In the genomic region with DNA sequence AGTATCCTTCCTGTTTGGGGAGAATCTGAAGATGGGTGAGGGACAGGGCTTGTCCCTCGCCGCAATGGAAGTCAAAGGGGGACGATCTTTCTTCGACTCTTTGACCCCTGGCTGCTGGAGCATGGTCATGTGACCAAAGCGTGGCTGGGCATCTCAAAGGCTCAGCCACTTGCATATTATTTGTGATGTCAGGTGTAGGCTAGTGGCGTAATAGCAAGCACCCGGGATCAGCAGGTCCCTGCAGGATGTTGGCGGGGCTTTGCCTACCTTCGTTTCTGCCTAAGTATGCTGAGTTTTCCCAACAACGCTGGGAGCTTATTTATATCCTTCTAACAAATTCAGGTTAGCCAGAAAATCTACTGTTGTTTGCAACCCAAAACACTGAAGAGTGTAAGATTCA, we compare ENCODE assay signal across 2 cellular contexts.
TF ChIP-seq lines count a peak whose summit lies in the region.

No MANE protein-coding gene starts in this region.

TF ChIP-seq in IMR-90, 13 proteins besides CTCF, POLR2A, EP300 and RAD21:
- TF ChIP-seq BHLHE40 (IDR thresholded peaks at IDR 0.05; ENCODE audit: low read depth, low read length): no peak
- TF ChIP-seq CHD1 (IDR thresholded peaks at IDR 0.05; ENCODE audit: low read depth, low read length): no peak
- no peak for TF ChIP-seq RCOR1 (IDR thresholded peaks at IDR 0.05; ENCODE audit: insufficient replicate concordance, low read length)

TF ChIP-seq in GM12878, 131 proteins besides CTCF, POLR2A, EP300 and RAD21:
- peak; percentile 72 for TF ChIP-seq RAD51 (IDR thresholded peaks at IDR 0.05)
- TF ChIP-seq, protein P1, sequence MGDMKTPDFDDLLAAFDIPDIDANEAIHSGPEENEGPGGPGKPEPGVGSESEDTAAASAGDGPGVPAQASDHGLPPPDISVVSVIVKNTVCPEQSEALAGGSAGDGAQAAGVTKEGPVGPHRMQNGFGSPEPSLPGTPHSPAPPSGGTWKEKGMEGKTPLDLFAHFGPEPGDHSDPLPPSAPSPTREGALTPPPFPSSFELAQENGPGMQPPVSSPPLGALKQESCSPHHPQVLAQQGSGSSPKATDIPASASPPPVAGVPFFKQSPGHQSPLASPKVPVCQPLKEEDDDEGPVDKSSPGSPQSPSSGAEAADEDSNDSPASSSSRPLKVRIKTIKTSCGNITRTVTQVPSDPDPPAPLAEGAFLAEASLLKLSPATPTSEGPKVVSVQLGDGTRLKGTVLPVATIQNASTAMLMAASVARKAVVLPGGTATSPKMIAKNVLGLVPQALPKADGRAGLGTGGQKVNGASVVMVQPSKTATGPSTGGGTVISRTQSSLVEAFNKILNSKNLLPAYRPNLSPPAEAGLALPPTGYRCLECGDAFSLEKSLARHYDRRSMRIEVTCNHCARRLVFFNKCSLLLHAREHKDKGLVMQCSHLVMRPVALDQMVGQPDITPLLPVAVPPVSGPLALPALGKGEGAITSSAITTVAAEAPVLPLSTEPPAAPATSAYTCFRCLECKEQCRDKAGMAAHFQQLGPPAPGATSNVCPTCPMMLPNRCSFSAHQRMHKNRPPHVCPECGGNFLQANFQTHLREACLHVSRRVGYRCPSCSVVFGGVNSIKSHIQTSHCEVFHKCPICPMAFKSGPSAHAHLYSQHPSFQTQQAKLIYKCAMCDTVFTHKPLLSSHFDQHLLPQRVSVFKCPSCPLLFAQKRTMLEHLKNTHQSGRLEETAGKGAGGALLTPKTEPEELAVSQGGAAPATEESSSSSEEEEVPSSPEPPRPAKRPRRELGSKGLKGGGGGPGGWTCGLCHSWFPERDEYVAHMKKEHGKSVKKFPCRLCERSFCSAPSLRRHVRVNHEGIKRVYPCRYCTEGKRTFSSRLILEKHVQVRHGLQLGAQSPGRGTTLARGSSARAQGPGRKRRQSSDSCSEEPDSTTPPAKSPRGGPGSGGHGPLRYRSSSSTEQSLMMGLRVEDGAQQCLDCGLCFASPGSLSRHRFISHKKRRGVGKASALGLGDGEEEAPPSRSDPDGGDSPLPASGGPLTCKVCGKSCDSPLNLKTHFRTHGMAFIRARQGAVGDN (IDR thresholded peaks at IDR 0.05): 0 out of 2 replicates have a peak, but pooled peaks have one; percentile 17
- TF ChIP-seq RFX5 (IDR thresholded peaks at IDR 0.05; ENCODE audit: low read depth, low read length): no peak
- TF ChIP-seq, protein P2, sequence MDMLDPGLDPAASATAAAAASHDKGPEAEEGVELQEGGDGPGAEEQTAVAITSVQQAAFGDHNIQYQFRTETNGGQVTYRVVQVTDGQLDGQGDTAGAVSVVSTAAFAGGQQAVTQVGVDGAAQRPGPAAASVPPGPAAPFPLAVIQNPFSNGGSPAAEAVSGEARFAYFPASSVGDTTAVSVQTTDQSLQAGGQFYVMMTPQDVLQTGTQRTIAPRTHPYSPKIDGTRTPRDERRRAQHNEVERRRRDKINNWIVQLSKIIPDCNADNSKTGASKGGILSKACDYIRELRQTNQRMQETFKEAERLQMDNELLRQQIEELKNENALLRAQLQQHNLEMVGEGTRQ (IDR thresholded peaks at IDR 0.05; ENCODE audit: borderline replicate concordance, low read depth, low read length): peak; percentile 7; the same call in 1 of the 2 replicates
- TF ChIP-seq, protein P3, sequence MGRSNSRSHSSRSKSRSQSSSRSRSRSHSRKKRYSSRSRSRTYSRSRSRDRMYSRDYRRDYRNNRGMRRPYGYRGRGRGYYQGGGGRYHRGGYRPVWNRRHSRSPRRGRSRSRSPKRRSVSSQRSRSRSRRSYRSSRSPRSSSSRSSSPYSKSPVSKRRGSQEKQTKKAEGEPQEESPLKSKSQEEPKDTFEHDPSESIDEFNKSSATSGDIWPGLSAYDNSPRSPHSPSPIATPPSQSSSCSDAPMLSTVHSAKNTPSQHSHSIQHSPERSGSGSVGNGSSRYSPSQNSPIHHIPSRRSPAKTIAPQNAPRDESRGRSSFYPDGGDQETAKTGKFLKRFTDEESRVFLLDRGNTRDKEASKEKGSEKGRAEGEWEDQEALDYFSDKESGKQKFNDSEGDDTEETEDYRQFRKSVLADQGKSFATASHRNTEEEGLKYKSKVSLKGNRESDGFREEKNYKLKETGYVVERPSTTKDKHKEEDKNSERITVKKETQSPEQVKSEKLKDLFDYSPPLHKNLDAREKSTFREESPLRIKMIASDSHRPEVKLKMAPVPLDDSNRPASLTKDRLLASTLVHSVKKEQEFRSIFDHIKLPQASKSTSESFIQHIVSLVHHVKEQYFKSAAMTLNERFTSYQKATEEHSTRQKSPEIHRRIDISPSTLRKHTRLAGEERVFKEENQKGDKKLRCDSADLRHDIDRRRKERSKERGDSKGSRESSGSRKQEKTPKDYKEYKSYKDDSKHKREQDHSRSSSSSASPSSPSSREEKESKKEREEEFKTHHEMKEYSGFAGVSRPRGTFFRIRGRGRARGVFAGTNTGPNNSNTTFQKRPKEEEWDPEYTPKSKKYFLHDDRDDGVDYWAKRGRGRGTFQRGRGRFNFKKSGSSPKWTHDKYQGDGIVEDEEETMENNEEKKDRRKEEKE (IDR thresholded peaks at IDR 0.05): no peak
- TF ChIP-seq, protein P4, sequence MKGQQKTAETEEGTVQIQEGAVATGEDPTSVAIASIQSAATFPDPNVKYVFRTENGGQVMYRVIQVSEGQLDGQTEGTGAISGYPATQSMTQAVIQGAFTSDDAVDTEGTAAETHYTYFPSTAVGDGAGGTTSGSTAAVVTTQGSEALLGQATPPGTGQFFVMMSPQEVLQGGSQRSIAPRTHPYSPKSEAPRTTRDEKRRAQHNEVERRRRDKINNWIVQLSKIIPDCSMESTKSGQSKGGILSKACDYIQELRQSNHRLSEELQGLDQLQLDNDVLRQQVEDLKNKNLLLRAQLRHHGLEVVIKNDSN (IDR thresholded peaks at IDR 0.05; ENCODE audit: borderline replicate concordance, extremely low read length, insufficient read depth, low read depth, low read length): peak; percentile 50
- TF ChIP-seq CHD2 (IDR thresholded peaks at IDR 0.05; ENCODE audit: borderline replicate concordance, low read depth, low read length): 0 out of 2 replicates have a peak, but pooled peaks have one; percentile 12
- TF ChIP-seq, protein P5, sequence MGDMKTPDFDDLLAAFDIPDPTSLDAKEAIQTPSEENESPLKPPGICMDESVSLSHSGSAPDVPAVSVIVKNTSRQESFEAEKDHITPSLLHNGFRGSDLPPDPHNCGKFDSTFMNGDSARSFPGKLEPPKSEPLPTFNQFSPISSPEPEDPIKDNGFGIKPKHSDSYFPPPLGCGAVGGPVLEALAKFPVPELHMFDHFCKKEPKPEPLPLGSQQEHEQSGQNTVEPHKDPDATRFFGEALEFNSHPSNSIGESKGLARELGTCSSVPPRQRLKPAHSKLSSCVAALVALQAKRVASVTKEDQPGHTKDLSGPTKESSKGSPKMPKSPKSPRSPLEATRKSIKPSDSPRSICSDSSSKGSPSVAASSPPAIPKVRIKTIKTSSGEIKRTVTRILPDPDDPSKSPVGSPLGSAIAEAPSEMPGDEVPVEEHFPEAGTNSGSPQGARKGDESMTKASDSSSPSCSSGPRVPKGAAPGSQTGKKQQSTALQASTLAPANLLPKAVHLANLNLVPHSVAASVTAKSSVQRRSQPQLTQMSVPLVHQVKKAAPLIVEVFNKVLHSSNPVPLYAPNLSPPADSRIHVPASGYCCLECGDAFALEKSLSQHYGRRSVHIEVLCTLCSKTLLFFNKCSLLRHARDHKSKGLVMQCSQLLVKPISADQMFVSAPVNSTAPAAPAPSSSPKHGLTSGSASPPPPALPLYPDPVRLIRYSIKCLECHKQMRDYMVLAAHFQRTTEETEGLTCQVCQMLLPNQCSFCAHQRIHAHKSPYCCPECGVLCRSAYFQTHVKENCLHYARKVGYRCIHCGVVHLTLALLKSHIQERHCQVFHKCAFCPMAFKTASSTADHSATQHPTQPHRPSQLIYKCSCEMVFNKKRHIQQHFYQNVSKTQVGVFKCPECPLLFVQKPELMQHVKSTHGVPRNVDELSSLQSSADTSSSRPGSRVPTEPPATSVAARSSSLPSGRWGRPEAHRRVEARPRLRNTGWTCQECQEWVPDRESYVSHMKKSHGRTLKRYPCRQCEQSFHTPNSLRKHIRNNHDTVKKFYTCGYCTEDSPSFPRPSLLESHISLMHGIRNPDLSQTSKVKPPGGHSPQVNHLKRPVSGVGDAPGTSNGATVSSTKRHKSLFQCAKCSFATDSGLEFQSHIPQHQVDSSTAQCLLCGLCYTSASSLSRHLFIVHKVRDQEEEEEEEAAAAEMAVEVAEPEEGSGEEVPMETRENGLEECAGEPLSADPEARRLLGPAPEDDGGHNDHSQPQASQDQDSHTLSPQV (IDR thresholded peaks at IDR 0.05): peak; percentile 26; the same call in 1 of the 2 replicates
- TF ChIP-seq ZSCAN29 (IDR thresholded peaks at IDR 0.05): no peak
- TF ChIP-seq, protein P6, sequence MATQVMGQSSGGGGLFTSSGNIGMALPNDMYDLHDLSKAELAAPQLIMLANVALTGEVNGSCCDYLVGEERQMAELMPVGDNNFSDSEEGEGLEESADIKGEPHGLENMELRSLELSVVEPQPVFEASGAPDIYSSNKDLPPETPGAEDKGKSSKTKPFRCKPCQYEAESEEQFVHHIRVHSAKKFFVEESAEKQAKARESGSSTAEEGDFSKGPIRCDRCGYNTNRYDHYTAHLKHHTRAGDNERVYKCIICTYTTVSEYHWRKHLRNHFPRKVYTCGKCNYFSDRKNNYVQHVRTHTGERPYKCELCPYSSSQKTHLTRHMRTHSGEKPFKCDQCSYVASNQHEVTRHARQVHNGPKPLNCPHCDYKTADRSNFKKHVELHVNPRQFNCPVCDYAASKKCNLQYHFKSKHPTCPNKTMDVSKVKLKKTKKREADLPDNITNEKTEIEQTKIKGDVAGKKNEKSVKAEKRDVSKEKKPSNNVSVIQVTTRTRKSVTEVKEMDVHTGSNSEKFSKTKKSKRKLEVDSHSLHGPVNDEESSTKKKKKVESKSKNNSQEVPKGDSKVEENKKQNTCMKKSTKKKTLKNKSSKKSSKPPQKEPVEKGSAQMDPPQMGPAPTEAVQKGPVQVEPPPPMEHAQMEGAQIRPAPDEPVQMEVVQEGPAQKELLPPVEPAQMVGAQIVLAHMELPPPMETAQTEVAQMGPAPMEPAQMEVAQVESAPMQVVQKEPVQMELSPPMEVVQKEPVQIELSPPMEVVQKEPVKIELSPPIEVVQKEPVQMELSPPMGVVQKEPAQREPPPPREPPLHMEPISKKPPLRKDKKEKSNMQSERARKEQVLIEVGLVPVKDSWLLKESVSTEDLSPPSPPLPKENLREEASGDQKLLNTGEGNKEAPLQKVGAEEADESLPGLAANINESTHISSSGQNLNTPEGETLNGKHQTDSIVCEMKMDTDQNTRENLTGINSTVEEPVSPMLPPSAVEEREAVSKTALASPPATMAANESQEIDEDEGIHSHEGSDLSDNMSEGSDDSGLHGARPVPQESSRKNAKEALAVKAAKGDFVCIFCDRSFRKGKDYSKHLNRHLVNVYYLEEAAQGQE (IDR thresholded peaks at IDR 0.05; ENCODE audit: low read depth, low read length): no peak
- TF ChIP-seq EGR1 (IDR thresholded peaks at IDR 0.05; ENCODE audit: borderline replicate concordance in 1 of 2, low read depth in 2 of 2, low read length in 2 of 2): no peak
- no peak for TF ChIP-seq TBL1XR1 (IDR thresholded peaks at IDR 0.05; ENCODE audit: low read depth, low read length)
- TF ChIP-seq, protein P7, sequence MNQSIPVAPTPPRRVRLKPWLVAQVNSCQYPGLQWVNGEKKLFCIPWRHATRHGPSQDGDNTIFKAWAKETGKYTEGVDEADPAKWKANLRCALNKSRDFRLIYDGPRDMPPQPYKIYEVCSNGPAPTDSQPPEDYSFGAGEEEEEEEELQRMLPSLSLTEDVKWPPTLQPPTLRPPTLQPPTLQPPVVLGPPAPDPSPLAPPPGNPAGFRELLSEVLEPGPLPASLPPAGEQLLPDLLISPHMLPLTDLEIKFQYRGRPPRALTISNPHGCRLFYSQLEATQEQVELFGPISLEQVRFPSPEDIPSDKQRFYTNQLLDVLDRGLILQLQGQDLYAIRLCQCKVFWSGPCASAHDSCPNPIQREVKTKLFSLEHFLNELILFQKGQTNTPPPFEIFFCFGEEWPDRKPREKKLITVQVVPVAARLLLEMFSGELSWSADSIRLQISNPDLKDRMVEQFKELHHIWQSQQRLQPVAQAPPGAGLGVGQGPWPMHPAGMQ (IDR thresholded peaks at IDR 0.05; ENCODE audit: borderline replicate concordance): no peak
- TF ChIP-seq GATAD2B (conservative IDR thresholded peaks at IDR 0.05; ENCODE audit: low read depth): 0 out of 2 replicates have a peak, but pooled peaks have one; percentile 12
- TF ChIP-seq, protein P8, sequence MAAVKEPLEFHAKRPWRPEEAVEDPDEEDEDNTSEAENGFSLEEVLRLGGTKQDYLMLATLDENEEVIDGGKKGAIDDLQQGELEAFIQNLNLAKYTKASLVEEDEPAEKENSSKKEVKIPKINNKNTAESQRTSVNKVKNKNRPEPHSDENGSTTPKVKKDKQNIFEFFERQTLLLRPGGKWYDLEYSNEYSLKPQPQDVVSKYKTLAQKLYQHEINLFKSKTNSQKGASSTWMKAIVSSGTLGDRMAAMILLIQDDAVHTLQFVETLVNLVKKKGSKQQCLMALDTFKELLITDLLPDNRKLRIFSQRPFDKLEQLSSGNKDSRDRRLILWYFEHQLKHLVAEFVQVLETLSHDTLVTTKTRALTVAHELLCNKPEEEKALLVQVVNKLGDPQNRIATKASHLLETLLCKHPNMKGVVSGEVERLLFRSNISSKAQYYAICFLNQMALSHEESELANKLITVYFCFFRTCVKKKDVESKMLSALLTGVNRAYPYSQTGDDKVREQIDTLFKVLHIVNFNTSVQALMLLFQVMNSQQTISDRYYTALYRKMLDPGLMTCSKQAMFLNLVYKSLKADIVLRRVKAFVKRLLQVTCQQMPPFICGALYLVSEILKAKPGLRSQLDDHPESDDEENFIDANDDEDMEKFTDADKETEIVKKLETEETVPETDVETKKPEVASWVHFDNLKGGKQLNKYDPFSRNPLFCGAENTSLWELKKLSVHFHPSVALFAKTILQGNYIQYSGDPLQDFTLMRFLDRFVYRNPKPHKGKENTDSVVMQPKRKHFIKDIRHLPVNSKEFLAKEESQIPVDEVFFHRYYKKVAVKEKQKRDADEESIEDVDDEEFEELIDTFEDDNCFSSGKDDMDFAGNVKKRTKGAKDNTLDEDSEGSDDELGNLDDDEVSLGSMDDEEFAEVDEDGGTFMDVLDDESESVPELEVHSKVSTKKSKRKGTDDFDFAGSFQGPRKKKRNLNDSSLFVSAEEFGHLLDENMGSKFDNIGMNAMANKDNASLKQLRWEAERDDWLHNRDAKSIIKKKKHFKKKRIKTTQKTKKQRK (IDR thresholded peaks at IDR 0.05; ENCODE audit: low read depth, low read length): no peak
- TF ChIP-seq CHD1 (IDR thresholded peaks at IDR 0.05; ENCODE audit: low read depth, low read length): peak; percentile 62; the same call in 1 of the 2 replicates
- no peak for TF ChIP-seq IRF4 (IDR thresholded peaks at IDR 0.05; ENCODE audit: low read depth, low read length)
- peak; percentile 2; the same call in 1 of the 2 replicates for TF ChIP-seq CREB1 (IDR thresholded peaks at IDR 0.05; ENCODE audit: low read depth)
- TF ChIP-seq LARP7 (IDR thresholded peaks at IDR 0.05): 0 out of 2 replicates have a peak, but pooled peaks have one; percentile 46
- TF ChIP-seq, protein P9, sequence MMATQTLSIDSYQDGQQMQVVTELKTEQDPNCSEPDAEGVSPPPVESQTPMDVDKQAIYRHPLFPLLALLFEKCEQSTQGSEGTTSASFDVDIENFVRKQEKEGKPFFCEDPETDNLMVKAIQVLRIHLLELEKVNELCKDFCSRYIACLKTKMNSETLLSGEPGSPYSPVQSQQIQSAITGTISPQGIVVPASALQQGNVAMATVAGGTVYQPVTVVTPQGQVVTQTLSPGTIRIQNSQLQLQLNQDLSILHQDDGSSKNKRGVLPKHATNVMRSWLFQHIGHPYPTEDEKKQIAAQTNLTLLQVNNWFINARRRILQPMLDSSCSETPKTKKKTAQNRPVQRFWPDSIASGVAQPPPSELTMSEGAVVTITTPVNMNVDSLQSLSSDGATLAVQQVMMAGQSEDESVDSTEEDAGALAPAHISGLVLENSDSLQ (IDR thresholded peaks at IDR 0.05): 0 out of 2 replicates have a peak, but pooled peaks have one; percentile 1
- TF ChIP-seq FOXK2 (IDR thresholded peaks at IDR 0.05): no peak
